Comparison of ENCODE assay signal across 15 cellular contexts in genomic region chr3:115330406-115330805, GRCh38.
DNase-seq lines count a peak whose midpoint lies in the region; ATAC-seq, FAIRE-seq and TF ChIP-seq lines count a peak whose summit lies in the region.
"Had no signal": no experiment of that assay in that cellular context is flagged by ENCODE, and none has a peak within 500 bp of the region (broad histone marks: within the 10 kb centered on the region; RNA-seq: fewer than 3 reads in every experiment).

No MANE protein-coding gene starts in this region.

- in situ Hi-C loops in HAP-1 (cut with MboI; ENCODE audit: low sequenced_read_pairs), result no loop called here

- no peaks in the 10 kb centered on the region for H3K4me1 ChIP-seq in HAP-1
- H3K4me1 ChIP-seq: testis had no signal

- H3K4me3 ChIP-seq in skeletal muscle cell (ENCODE audit: low read depth, low read length) (no peak overlapping the region), HAP-1 (no peak overlapping the region)
- H3K4me3 ChIP-seq: skin epidermis, testis had no signal

- no peak for TF ChIP-seq POLR2A in H54 (IDR thresholded peaks at IDR 0.05; ENCODE audit: low read depth, low read length)

- H3K9me3 ChIP-seq in HAP-1, result no peaks in the 10 kb centered on the region
- H3K9me3 ChIP-seq: testis had no signal

- H3K27me3 ChIP-seq in HAP-1 (ENCODE audit: low read depth), result no peaks in the 10 kb centered on the region
- H3K27me3 ChIP-seq: testis had no signal

- DNase-seq in H54 (ENCODE audit: insufficient read length, low spot score) (no peak), SW480 (ENCODE audit: low spot score) (peak; percentile 62), fibroblast of the conjunctiva (ENCODE audit: low read depth) (peak; percentile 5), skeletal muscle cell (ENCODE audit: low read depth) (peak; percentile 63), HAP-1 (ENCODE audit: low spot score in 2 of 2) (no peak), HK-2 (ENCODE audit: unreplicated experiment) (no peak), GF-D8 (lab: John Stamatoyannopoulos, UW) (no peak)
- DNase-seq: activated CD8-positive, alpha-beta memory T cell treated with anti-CD3 and anti-CD28 coated beads, Interleukin-2, amount 50 U/mL, for 48 hours; Karpas-422; NCI-H2171; SW 1271; testis had no signal

- peak; percentile 81 for FAIRE-seq in H54 (lab: Jason Lieb, UNC)

- H3K36me3 ChIP-seq in HAP-1 (replicated peaks), result no peaks in the 10 kb centered on the region

- no peak for ATAC-seq in GM21423 (IDR thresholded peaks at IDR 0.05; ENCODE audit: unreplicated experiment)
- ATAC-seq: natural killer cell treated with Interleukin-12 subunit alpha and Interleukin-12 subunit beta and Interleukin-15 and Interleukin-18, amount 100 ng/mL, for 72 hours had no signal

Comparison
In these comparisons a context has a peak if more than half of its experiments do, and no peak if none do; other contexts are left out.
1. DNase-seq: peak in SW480 (single experiment), fibroblast of the conjunctiva (single experiment) and skeletal muscle cell (single experiment); none in H54 (single experiment), HAP-1 (0 of 2), HK-2 (single experiment) and GF-D8 (single experiment).